1 cellular context compared by ENCODE assay signal in the genomic region with DNA sequence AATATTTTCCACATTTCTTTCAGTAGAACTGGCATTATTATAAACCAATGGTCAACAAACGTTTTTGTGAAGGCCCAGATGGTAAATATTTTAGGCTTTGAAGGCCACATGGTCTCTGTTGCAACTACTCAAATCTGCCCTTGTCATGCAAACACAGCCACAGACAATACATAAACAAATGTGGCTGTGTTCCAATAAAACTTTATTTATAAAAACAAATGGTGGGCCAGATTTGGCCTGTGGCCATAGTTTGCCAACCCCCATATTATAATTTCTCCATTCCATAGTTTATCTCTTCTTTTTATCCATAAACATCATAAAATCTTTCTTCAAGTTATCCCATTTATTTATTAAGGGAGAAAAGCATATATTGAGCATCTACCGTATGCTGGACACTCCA.
TF ChIP-seq lines count a peak whose summit lies in the region.

No MANE protein-coding gene starts in this region.

TF ChIP-seq in K562, 482 proteins besides CTCF, POLR2A, EP300 and RAD21 (continued from another document):
- TF ChIP-seq, protein P1, sequence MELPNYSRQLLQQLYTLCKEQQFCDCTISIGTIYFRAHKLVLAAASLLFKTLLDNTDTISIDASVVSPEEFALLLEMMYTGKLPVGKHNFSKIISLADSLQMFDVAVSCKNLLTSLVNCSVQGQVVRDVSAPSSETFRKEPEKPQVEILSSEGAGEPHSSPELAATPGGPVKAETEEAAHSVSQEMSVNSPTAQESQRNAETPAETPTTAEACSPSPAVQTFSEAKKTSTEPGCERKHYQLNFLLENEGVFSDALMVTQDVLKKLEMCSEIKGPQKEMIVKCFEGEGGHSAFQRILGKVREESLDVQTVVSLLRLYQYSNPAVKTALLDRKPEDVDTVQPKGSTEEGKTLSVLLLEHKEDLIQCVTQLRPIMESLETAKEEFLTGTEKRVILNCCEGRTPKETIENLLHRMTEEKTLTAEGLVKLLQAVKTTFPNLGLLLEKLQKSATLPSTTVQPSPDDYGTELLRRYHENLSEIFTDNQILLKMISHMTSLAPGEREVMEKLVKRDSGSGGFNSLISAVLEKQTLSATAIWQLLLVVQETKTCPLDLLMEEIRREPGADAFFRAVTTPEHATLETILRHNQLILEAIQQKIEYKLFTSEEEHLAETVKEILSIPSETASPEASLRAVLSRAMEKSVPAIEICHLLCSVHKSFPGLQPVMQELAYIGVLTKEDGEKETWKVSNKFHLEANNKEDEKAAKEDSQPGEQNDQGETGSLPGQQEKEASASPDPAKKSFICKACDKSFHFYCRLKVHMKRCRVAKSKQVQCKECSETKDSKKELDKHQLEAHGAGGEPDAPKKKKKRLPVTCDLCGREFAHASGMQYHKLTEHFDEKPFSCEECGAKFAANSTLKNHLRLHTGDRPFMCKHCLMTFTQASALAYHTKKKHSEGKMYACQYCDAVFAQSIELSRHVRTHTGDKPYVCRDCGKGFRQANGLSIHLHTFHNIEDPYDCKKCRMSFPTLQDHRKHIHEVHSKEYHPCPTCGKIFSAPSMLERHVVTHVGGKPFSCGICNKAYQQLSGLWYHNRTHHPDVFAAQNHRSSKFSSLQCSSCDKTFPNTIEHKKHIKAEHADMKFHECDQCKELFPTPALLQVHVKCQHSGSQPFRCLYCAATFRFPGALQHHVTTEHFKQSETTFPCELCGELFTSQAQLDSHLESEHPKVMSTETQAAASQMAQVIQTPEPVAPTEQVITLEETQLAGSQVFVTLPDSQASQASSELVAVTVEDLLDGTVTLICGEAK (IDR thresholded peaks at IDR 0.05), result peak; percentile 78
- TF ChIP-seq, protein P1 (CRISPR knock-in tag; IDR thresholded peaks at IDR 0.05), result no peak
